18 cellular contexts compared by ENCODE assay signal in genomic region chr4:184292877-184293276, GRCh38.
"Had no signal": no experiment of that assay in that cellular context is flagged by ENCODE, and none has a peak within 500 bp of the region (broad histone marks: within the 10 kb centered on the region; RNA-seq: fewer than 3 reads in every experiment).

No MANE protein-coding gene starts in this region.

- H3K4me3 ChIP-seq: gastrocnemius medialis, heart left ventricle, lung, thyroid gland, vagina had no signal

- H3K27ac Mint-ChIP-seq: activated B cell treated with CpG ODN at 0.5 μM for 24 hours; activated naive CD8-positive, alpha-beta T cell treated with anti-CD3 and anti-CD28 coated beads, Interleukin-2, amount 10 ng/mL, durations not matched to agents 7 days and 5 days; dendritic cell treated with granulocyte-macrophage colony-stimulating factor and Interleukin-4, amounts not matched to agents 40 ng/mL and 50 ng/mL, for 4 days; effector memory CD8-positive, alpha-beta T cell; naive thymus-derived CD8-positive, alpha-beta T cell; stimulated activated effector memory CD8-positive, alpha-beta T cell treated with anti-CD3 and anti-CD28 coated beads, Interleukin-12 subunit alpha, Interleukin-12 subunit beta, amount 100 ng/mL, for 72 hours had no signal

- H3K36me3 ChIP-seq: brain microvascular endothelial cell, gastrocnemius medialis, heart left ventricle, thyroid gland, vagina had no signal

- ATAC-seq: effector memory CD8-positive, alpha-beta T cell; gastrocnemius medialis; naive thymus-derived CD8-positive, alpha-beta T cell; stimulated activated effector memory CD8-positive, alpha-beta T cell treated with anti-CD3 and anti-CD28 coated beads, Interleukin-12 subunit alpha, Interleukin-12 subunit beta, amount 100 ng/mL, for 72 hours had no signal

- H3K27me3 Mint-ChIP-seq: activated B cell treated with CpG ODN at 0.5 μM for 24 hours; activated naive CD8-positive, alpha-beta T cell treated with anti-CD3 and anti-CD28 coated beads, Interleukin-2, amount 10 ng/mL, durations not matched to agents 7 days and 5 days; dendritic cell treated with granulocyte-macrophage colony-stimulating factor and Interleukin-4, amounts not matched to agents 40 ng/mL and 50 ng/mL, for 4 days had no signal

- H3K9me3 Mint-ChIP-seq: dendritic cell treated with granulocyte-macrophage colony-stimulating factor and Interleukin-4, amounts not matched to agents 40 ng/mL and 50 ng/mL, for 4 days; effector memory CD8-positive, alpha-beta T cell; stimulated activated effector memory CD8-positive, alpha-beta T cell treated with anti-CD3 and anti-CD28 coated beads, Interleukin-12 subunit alpha, Interleukin-12 subunit beta, amount 100 ng/mL, for 72 hours had no signal

- DNase-seq: activated B cell treated with CpG ODN at 0.5 μM for 24 hours; activated naive CD4-positive, alpha-beta T cell; activated naive CD8-positive, alpha-beta T cell treated with anti-CD3 and anti-CD28 coated beads, Interleukin-2, amount 10 ng/mL, durations not matched to agents 7 days and 5 days; activated T-cell treated with anti-CD3 and anti-CD28 coated beads for 4 hours; brain microvascular endothelial cell; effector memory CD8-positive, alpha-beta T cell; gastrocnemius medialis; heart left ventricle; left cardiac atrium; naive thymus-derived CD8-positive, alpha-beta T cell; posterior cingulate gyrus; retina; thyroid gland had no signal

- H3K36me3 Mint-ChIP-seq: naive thymus-derived CD8-positive, alpha-beta T cell had no signal

- H3K4me3 Mint-ChIP-seq: activated B cell treated with CpG ODN at 0.5 μM for 24 hours; activated naive CD8-positive, alpha-beta T cell treated with anti-CD3 and anti-CD28 coated beads, Interleukin-2, amount 10 ng/mL, durations not matched to agents 7 days and 5 days; dendritic cell treated with granulocyte-macrophage colony-stimulating factor and Interleukin-4, amounts not matched to agents 40 ng/mL and 50 ng/mL, for 4 days; effector memory CD8-positive, alpha-beta T cell; naive thymus-derived CD8-positive, alpha-beta T cell; stimulated activated effector memory CD8-positive, alpha-beta T cell treated with anti-CD3 and anti-CD28 coated beads, Interleukin-12 subunit alpha, Interleukin-12 subunit beta, amount 100 ng/mL, for 72 hours had no signal

- H3K27ac ChIP-seq: brain microvascular endothelial cell, gastrocnemius medialis, thyroid gland, vagina had no signal

- H3K9me3 ChIP-seq: gastrocnemius medialis, thyroid gland, vagina had no signal

- H3K27me3 ChIP-seq: brain microvascular endothelial cell, gastrocnemius medialis, heart left ventricle, thyroid gland, vagina had no signal

- FAIRE-seq: TTC549 had no signal
